10 cellular contexts compared by ENCODE assay signal in the genomic region with DNA sequence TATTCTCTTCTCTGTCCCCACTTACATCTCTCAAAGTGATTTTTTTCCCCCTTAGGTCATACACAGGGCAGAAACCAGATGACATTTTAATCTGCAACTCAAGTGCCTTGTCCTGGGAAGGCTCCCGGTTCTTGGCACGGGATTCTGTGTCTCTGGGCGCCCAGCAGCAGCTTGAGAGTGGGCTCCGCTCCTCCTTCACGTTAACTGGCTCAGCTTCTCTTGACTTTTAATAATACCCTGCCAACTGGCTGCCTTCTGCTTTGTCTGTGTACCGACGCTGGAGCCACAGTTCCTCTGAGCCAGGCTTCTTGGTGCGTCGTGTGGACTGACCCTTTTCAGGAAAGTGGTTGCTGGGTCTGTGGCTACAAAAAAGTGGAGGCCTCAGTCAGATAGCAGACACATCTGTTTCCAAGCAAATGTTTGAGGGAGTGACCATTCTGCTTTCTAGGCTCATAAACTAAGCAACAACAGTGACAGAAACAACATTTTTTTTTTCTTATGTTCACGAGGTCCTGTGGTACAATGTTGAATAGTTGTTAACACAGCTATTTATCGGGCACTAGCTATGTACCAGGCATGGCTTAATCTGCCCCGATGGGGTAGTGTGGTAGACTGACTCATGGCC.
DNase-seq lines count a peak whose midpoint lies in the region; ATAC-seq, FAIRE-seq and TF ChIP-seq lines count a peak whose summit lies in the region.
"Had no signal": no experiment of that assay in that cellular context is flagged by ENCODE, and none has a peak within 500 bp of the region (broad histone marks: within the 10 kb centered on the region; RNA-seq: fewer than 3 reads in every experiment).

No MANE protein-coding gene starts in this region.

- no peak for TF ChIP-seq CTCF in cardiac muscle cell (IDR thresholded peaks at IDR 0.05; ENCODE audit: low read depth, low read length)
- no peak for TF ChIP-seq CTCF in GM13977 (IDR thresholded peaks at IDR 0.05; ENCODE audit: extremely low read depth, insufficient read depth, missing control alignments)

- H3K9me3 ChIP-seq in cardiac muscle cell (ENCODE audit: low read depth), result no peaks in the 10 kb centered on the region

- no peaks in the 10 kb centered on the region for H3K36me3 ChIP-seq in cardiac muscle cell

- peaks cover 36% of the 10 kb centered on the region for H3K4me1 ChIP-seq in cardiac muscle cell (ENCODE audit: low read depth)

- no peak overlapping the region for H3K4me3 ChIP-seq in cardiac muscle cell

- DNase-seq in DMS79 treated with DMSO at 0.1 percent for 48 hours (lab: John Stamatoyannopoulos, UW) (peak; percentile 87), NCI-H524 (lab: John Stamatoyannopoulos, UW) (peak; percentile 84 to 92), cardiac muscle cell (ENCODE audit: low read depth in 1 of 2, low spot score in 1 of 2) (peak; percentile 79 to 96), pons (ENCODE audit: low spot score) (peak; percentile 34), GM13977 (ENCODE audit: low spot score) (no peak), GM19239 (ENCODE audit: insufficient read length, low spot score) (no peak), kidney tubule cell (ENCODE audit: low spot score) (no peak)
- DNase-seq: activated T-cell treated with anti-CD3 and anti-CD28 coated beads, Interleukin-2, amount 50 U/mL, for 4 hours; effector memory CD4-positive, alpha-beta T cell had no signal

- no peak for ATAC-seq in HG03565 (IDR thresholded peaks at IDR 0.05; ENCODE audit: unreplicated experiment)
- ATAC-seq: activated T-cell treated with anti-CD3 and anti-CD28 coated beads, Interleukin-2, amount 50 U/mL, for 4 hours had no signal

- no peak for FAIRE-seq in GM19239 (lab: Jason Lieb, UNC)

- peak overlapping the region; percentile 97 for H3K27ac ChIP-seq in cardiac muscle cell

- in situ Hi-C loops in GM13977 (cut with MboI; ENCODE audit: low pct_unique_long_range_greater_than_20kb, low sequenced_read_pairs, unreplicated experiment), result no loop called here

- no peaks in the 10 kb centered on the region for H3K27me3 ChIP-seq in cardiac muscle cell

Comparison
In these comparisons a context has a peak if more than half of its experiments do, and no peak if none do; other contexts are left out.
1. DNase-seq: peak in DMS79 treated with DMSO at 0.1 percent for 48 hours (single experiment), NCI-H524 (2 of 2), cardiac muscle cell (2 of 2) and pons (single experiment); none in GM13977 (single experiment), GM19239 (single experiment) and kidney tubule cell (single experiment).